In genomic region chr20:21411725-21412124, GRCh38 we compare ENCODE assay signal across 36 cellular contexts. TPM values are rescaled to one million over a fixed set of nuclear protein-coding genes. Genes with fewer than 3 reads are reported as not detected.
"Had no signal": no experiment of that assay in that cellular context is flagged by ENCODE, and none has a peak within 500 bp of the region (broad histone marks: within the 10 kb centered on the region; RNA-seq: fewer than 3 reads in every experiment).

No MANE protein-coding gene starts in this region.

- DNase-seq: activated CD4-positive, alpha-beta memory T cell treated with anti-CD3 and anti-CD28 coated beads for 36 hours; activated CD4-positive, alpha-beta T cell treated with anti-CD3 and anti-CD28 coated beads for 36 hours; activated CD4-positive, alpha-beta T cell treated with anti-CD3 and anti-CD28 coated beads, Interleukin-2, amount 10 ng/mL, durations not matched to agents 24 days and 14 days; activated CD4-positive, CD25-positive, alpha-beta regulatory T cell; activated CD4-positive, CD25-positive, alpha-beta regulatory T cell treated with anti-CD3 and anti-CD28 coated beads, Interleukin-2, amount 50 U/mL, for 72 hours; activated CD8-positive, alpha-beta memory T cell treated with anti-CD3 and anti-CD28 coated beads, Interleukin-2, amount 10 ng/mL, durations not matched to agents 7 days and 5 days; activated CD8-positive, alpha-beta memory T cell treated with anti-CD3 and anti-CD28 coated beads, Interleukin-2, amount 50 U/mL, for 4 hours; activated CD8-positive, alpha-beta T cell treated with anti-CD3 and anti-CD28 coated beads, Interleukin-2, amount 10 ng/mL, durations not matched to agents 7 days and 5 days; activated effector memory CD4-positive, alpha-beta T cell treated with anti-CD3 and anti-CD28 coated beads, Interleukin-2, amount 50 U/mL, for 16 hours; activated naive CD4-positive, alpha-beta T cell treated with anti-CD3 and anti-CD28 coated beads for 36 hours; activated naive CD8-positive, alpha-beta T cell treated with anti-CD3 and anti-CD28 coated beads for 36 hours; activated naive CD8-positive, alpha-beta T cell treated with anti-CD3 and anti-CD28 coated beads, Interleukin-2, amount 50 U/mL, for 24 hours; activated T-cell treated with anti-CD3 and anti-CD28 coated beads, Interleukin-2, amount 50 U/mL, for 1 hour; activated T-cell treated with anti-CD3 and anti-CD28 coated beads, Interleukin-2, amount 50 U/mL, for 48 hours; adrenal gland; amygdala; aorta; body of pancreas; caudate nucleus; cortex of kidney; dermis blood vessel endothelial cell; effector CD4-positive, alpha-beta T cell; effector memory CD8-positive, alpha-beta T cell; erythroblast; foreskin keratinocyte; gastrocnemius medialis; glutamatergic neuron; heart left ventricle; T-helper 17 cell; T1000 had no signal

- H3K9me3 ChIP-seq: adrenal gland, body of pancreas, gastrocnemius medialis had no signal

- ATAC-seq: activated CD4-positive, alpha-beta T cell treated with anti-CD3 and anti-CD28 coated beads for 36 hours; activated CD8-positive, alpha-beta memory T cell treated with anti-CD3 and anti-CD28 coated beads, Interleukin-2, amount 10 ng/mL, durations not matched to agents 7 days and 5 days; activated CD8-positive, alpha-beta T cell treated with anti-CD3 and anti-CD28 coated beads, Interleukin-2, amount 10 ng/mL, durations not matched to agents 7 days and 5 days; activated naive CD8-positive, alpha-beta T cell treated with anti-CD3 and anti-CD28 coated beads, Interleukin-2, amount 50 U/mL, for 24 hours; body of pancreas; effector memory CD8-positive, alpha-beta T cell; foreskin keratinocyte; gastrocnemius medialis; heart left ventricle; T-helper 17 cell had no signal

- FAIRE-seq: colon had no signal

- H3K4me1 ChIP-seq: adrenal gland, body of pancreas, esophagus muscularis mucosa, foreskin keratinocyte, gastrocnemius medialis, heart left ventricle had no signal

- H3K27me3 ChIP-seq: body of pancreas had no signal

- H3K36me3 ChIP-seq: adrenal gland, esophagus muscularis mucosa, gastrocnemius medialis, heart left ventricle had no signal

- H3K4me3 ChIP-seq: adrenal gland, body of pancreas, esophagus muscularis mucosa, heart left ventricle had no signal

- H3K27ac ChIP-seq: adrenal gland, body of pancreas, esophagus muscularis mucosa, foreskin keratinocyte, gastrocnemius medialis, heart left ventricle had no signal

RNA-seq across cellular contexts. Expression of gene NKX2-4, which starts 14.4 kb away (rescaled TPM):
- total RNA-seq: activated CD4-positive, alpha-beta memory T cell treated with anti-CD3 and anti-CD28 coated beads for 36 hours; activated CD4-positive, alpha-beta T cell treated with anti-CD3 and anti-CD28 coated beads for 36 hours; activated CD4-positive, alpha-beta T cell treated with anti-CD3 and anti-CD28 coated beads, Interleukin-2, amount 10 ng/mL, durations not matched to agents 24 days and 14 days; activated CD8-positive, alpha-beta memory T cell treated with anti-CD3 and anti-CD28 coated beads for 36 hours; activated CD8-positive, alpha-beta memory T cell treated with anti-CD3 and anti-CD28 coated beads, Interleukin-2, amount 10 ng/mL, durations not matched to agents 7 days and 5 days; activated CD8-positive, alpha-beta T cell treated with anti-CD3 and anti-CD28 coated beads, Interleukin-2, amount 10 ng/mL, durations not matched to agents 7 days and 5 days; activated naive CD4-positive, alpha-beta T cell treated with anti-CD3 and anti-CD28 coated beads for 36 hours; activated naive CD8-positive, alpha-beta T cell treated with anti-CD3 and anti-CD28 coated beads for 36 hours; activated T-helper 1 cell treated with anti-CD3 and anti-CD28 coated beads, Interleukin-12 subunit alpha, Interleukin-12 subunit beta, Interleukin-2, Interleukin-4 antibody, amounts not matched to agents 30 ng/mL and 10 ng/mL and 1 ng/mL, durations not matched to agents 14 hours and 24 hours and 36 hours; activated T-helper 2 cell treated with anti-CD3 and anti-CD28 coated beads, Interferon-gamma antibody, Interleukin-2, Interleukin-4, amounts not matched to agents 10 μg/mL and 5 μg/mL and 100 μg/mL, durations not matched to agents 14 hours and 24 hours and 36 hours; aorta; body of pancreas; chondrocyte; dermis blood vessel endothelial cell; esophagus muscularis mucosa; foreskin keratinocyte; gastrocnemius medialis; heart left ventricle; T-helper 17 cell had no signal
- polyA plus RNA-seq: adrenal gland, aorta, foreskin keratinocyte, heart left ventricle had no signal
